Comparison of ENCODE assay signal across 14 cellular contexts in genomic region chr12:22473212-22473611, GRCh38.
DNase-seq lines count a peak whose midpoint lies in the region; ATAC-seq and FAIRE-seq lines count a peak whose summit lies in the region.
"Had no signal": no experiment of that assay in that cellular context is flagged by ENCODE, and none has a peak within 500 bp of the region (broad histone marks: within the 10 kb centered on the region; RNA-seq: fewer than 3 reads in every experiment).

No MANE protein-coding gene starts in this region.

- peak overlapping the region; percentile 2 for H3K4me3 Mint-ChIP-seq in central memory CD8-positive, alpha-beta T cell
- H3K4me3 Mint-ChIP-seq: activated T-cell treated with anti-CD3 and anti-CD28 coated beads, Interleukin-2, amount 50 U/mL, for 72 hours had no signal

- no peak for DNase-seq in central memory CD8-positive, alpha-beta T cell (ENCODE audit: low spot score in 2 of 2)
- DNase-seq in left ventricle myocardium superior (no peak), urothelium cell line (ENCODE audit: low spot score) (no peak), NCI-H1105 treated with DMSO at 0.1 percent for 48 hours (lab: John Stamatoyannopoulos, UW) (no peak)
- DNase-seq in activated effector memory CD4-positive, alpha-beta T cell treated with Interleukin-2 at 50 U/mL for 16 hours, result no peak
- DNase-seq: activated T-cell treated with anti-CD3 and anti-CD28 coated beads, Interleukin-2, amount 50 U/mL, for 72 hours; Calu3; NCI-H1048; NCI-H510A had no signal

- intact Hi-C loops in left ventricle myocardium superior (cut with micrococcal nuclease), result no loop called here

- peaks cover 21% of the 10 kb centered on the region for H3K36me3 Mint-ChIP-seq in central memory CD8-positive, alpha-beta T cell (ENCODE audit: insufficient read depth)

- no peaks in the 10 kb centered on the region for H3K27me3 Mint-ChIP-seq in central memory CD8-positive, alpha-beta T cell
- H3K27me3 Mint-ChIP-seq: progenitor cell of endocrine pancreas had no signal

- ATAC-seq in GM18867 (IDR thresholded peaks at IDR 0.05; ENCODE audit: unreplicated experiment) (peak; percentile 69), GM21526 (IDR thresholded peaks at IDR 0.05; ENCODE audit: low FRiP score, unreplicated experiment) (peak; percentile 58), HG03103 (IDR thresholded peaks at IDR 0.05; ENCODE audit: low read depth, unreplicated experiment) (peak; percentile 57), left ventricle myocardium superior (no peak)
- ATAC-seq in central memory CD8-positive, alpha-beta T cell (replicated peaks; ENCODE audit: extremely low read depth, poor library complexity, severe bottlenecking), result no peak
- ATAC-seq: activated T-cell treated with anti-CD3 and anti-CD28 coated beads, Interleukin-2, amount 50 U/mL, for 72 hours; Right ventricle myocardium inferior had no signal

- no peaks in the 10 kb centered on the region for H3K9me3 Mint-ChIP-seq in central memory CD8-positive, alpha-beta T cell
- H3K9me3 Mint-ChIP-seq: activated T-cell treated with anti-CD3 and anti-CD28 coated beads, Interleukin-2, amount 50 U/mL, for 72 hours had no signal

- H3K4me1 Mint-ChIP-seq in central memory CD8-positive, alpha-beta T cell, result peaks cover 18% of the 10 kb centered on the region

- H3K27ac Mint-ChIP-seq in central memory CD8-positive, alpha-beta T cell (ENCODE audit: low read depth), result no peak overlapping the region
- H3K27ac Mint-ChIP-seq: progenitor cell of endocrine pancreas had no signal

- no peak for FAIRE-seq in urothelium cell line (lab: Jason Lieb, UNC)

Comparison
In these comparisons a context has a peak if more than half of its experiments do, and no peak if none do; other contexts are left out.
1. ATAC-seq: peak in GM18867 (single experiment), GM21526 (single experiment) and HG03103 (single experiment); none in central memory CD8-positive, alpha-beta T cell (single experiment) and left ventricle myocardium superior (single experiment).